In the genomic region with DNA sequence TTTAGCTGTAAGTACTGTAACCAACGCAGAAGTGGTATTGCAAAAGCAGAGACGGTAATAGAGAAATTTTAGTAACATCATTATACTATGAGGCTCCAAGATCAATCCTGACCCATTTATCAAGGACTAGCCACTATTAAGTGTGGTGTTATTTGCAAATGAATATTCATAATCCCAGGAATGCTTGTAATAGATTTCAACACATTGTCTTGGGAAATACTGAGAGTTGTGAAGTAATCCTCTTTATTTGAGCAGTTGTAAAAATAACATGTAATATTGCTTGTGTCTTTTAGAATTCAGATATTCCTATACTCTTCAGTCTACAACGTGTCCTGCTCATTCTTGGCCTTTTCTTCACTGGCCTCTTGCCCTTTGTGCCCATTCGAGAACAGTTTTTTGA, we compare ENCODE assay signal across 20 cellular contexts. TPM values are rescaled to one million over a fixed set of nuclear protein-coding genes. Genes with fewer than 3 reads are reported as not detected.
A peak's percentile ranks its signal among the peaks of the same experiment; 100 is the strongest.
DNase-seq lines count a peak whose midpoint lies in the region; ATAC-seq and TF ChIP-seq lines count a peak whose summit lies in the region.
"Had no signal": no experiment of that assay in that cellular context is flagged by ENCODE, and none has a peak within 500 bp of the region (broad histone marks: within the 10 kb centered on the region; RNA-seq: fewer than 3 reads in every experiment).

No MANE protein-coding gene starts in this region.

- H3K4me3 ChIP-seq in choroid plexus epithelial cell (ENCODE audit: low read depth, low read length), result no peak overlapping the region
- H3K4me3 ChIP-seq: BLaER1 treated with 17β-estradiol and CSF1 and Interleukin-3, amounts not matched to agents 10 nM and 100 nM; Peyer's patch; SJSA1 had no signal

- no peak for TF ChIP-seq CTCF in choroid plexus epithelial cell (conservative IDR thresholded peaks at IDR 0.05; ENCODE audit: low read depth, low read length)

- ATAC-seq in left lobe of liver (peak; percentile 49), HG03565 (IDR thresholded peaks at IDR 0.05; ENCODE audit: unreplicated experiment) (no peak)

- peak; percentile 12 for DNase-seq in NOMO-1 treated with DMSO at 0.1 percent for 48 hours (lab: John Stamatoyannopoulos, UW; ENCODE audit: unreplicated experiment)
- no peak for DNase-seq in NOMO-1 treated with dmso at 0.1 percent for 144 hours (lab: John Stamatoyannopoulos, UW; ENCODE audit: unreplicated experiment)
- DNase-seq in LHCN-M2 (ENCODE audit: low read depth), result peak; percentile 2
- peak; percentile 23 for DNase-seq in choroid plexus epithelial cell (ENCODE audit: low read depth)
- no peak for DNase-seq in left lobe of liver (ENCODE audit: low spot score)
- DNase-seq in foreskin melanocyte, result no peak
- DNase-seq in NCI-H2171 treated with DMSO at 0.1 percent for 48 hours (lab: John Stamatoyannopoulos, UW), result no peak
- DNase-seq: 8988T; CD8-positive, alpha-beta memory T cell; H7; HFFc6; Kasumi-1; NCI-H1417; NCI-H187; NCI-H226; NCI-H524 treated with DMSO at 0.1 percent for 48 hours; Peyer's patch had no signal

RNA-seq across cellular contexts. Expression of gene GDPD1, which starts 46.4 kb away (rescaled TPM):
- total RNA-seq in LHCN-M2 (2014; rRNA removed) (0.19 TPM in 1 of 2 replicates, not detected in the other), left lobe of liver (0.68 TPM)
- 0.11 TPM for polyA plus RNA-seq in LHCN-M2 (2012)

RNA-seq across cellular contexts. Expression of gene SMG8, which starts 56.9 kb away (rescaled TPM):
- 16.1 and 20.8 TPM in 2 replicates for total RNA-seq in LHCN-M2 (2014; rRNA removed)
- 9.7 TPM for polyA plus RNA-seq in LHCN-M2 (2012)
- 5.0 TPM for total RNA-seq in left lobe of liver

Comparison
In these comparisons a context has a peak if more than half of its experiments do, and no peak if none do; other contexts are left out.
1. DNase-seq: peak in NOMO-1 treated with DMSO at 0.1 percent for 48 hours (single experiment), LHCN-M2 (single experiment) and choroid plexus epithelial cell (single experiment); none in NOMO-1 treated with dmso at 0.1 percent for 144 hours (single experiment), left lobe of liver (single experiment), foreskin melanocyte (single experiment) and NCI-H2171 treated with DMSO at 0.1 percent for 48 hours (single experiment).